In genomic region chr19:911197-912033, GRCh38 we compare ENCODE assay signal across 7 cellular contexts.
DNase-seq lines count a peak whose midpoint lies in the region; ATAC-seq and TF ChIP-seq lines count a peak whose summit lies in the region.
"Had no signal": no experiment of that assay in that cellular context is flagged by ENCODE, and none has a peak within 500 bp of the region (broad histone marks: within the 10 kb centered on the region; RNA-seq: fewer than 3 reads in every experiment).

No MANE protein-coding gene starts in this region.

- no peak for TF ChIP-seq CTCF in WI38 (IDR thresholded peaks at IDR 0.05; ENCODE audit: low read depth, low read length)

- no peak overlapping the region for H3K27ac ChIP-seq in BLaER1 treated with 17β-estradiol and CSF1 and Interleukin-3, amounts not matched to agents 10 nM and 100 nM

- H3K27me3 ChIP-seq in BLaER1 treated with 17β-estradiol and CSF1 and Interleukin-3, amounts not matched to agents 10 nM and 100 nM, result peaks cover 10 to 29% (median 22%) of the 10 kb centered on the region in 11 experiments

- H3K4me2 ChIP-seq in BLaER1 treated with 17β-estradiol and CSF1 and Interleukin-3, amounts not matched to agents 10 nM and 100 nM, result peak overlapping the region; percentile 15 to 98 (median 30); a peak in 13 of 22 replicates

- no peak overlapping the region for H3K9ac ChIP-seq in BLaER1 treated with 17β-estradiol and CSF1 and Interleukin-3, amounts not matched to agents 10 nM and 100 nM

- DNase-seq in nucleus accumbens (lab: John Stamatoyannopoulos, UW), result no peak
- no peak for DNase-seq in 8988T
- DNase-seq: DMS 273 treated with DMSO at 0.1 percent for 48 hours had no signal

- H4K20me1 ChIP-seq in BLaER1 treated with 17β-estradiol and CSF1 and Interleukin-3, amounts not matched to agents 10 nM and 100 nM, result peaks cover 17 to 54% (median 48%) of the 10 kb centered on the region in 11 experiments; a peak in 21 of 22 replicates

- no peak for ATAC-seq in HG02884 (IDR thresholded peaks at IDR 0.05; ENCODE audit: unreplicated experiment)

- peaks cover 46 to 62% (median 56%) of the 10 kb centered on the region in 10 experiments for H3K4me1 ChIP-seq in BLaER1 treated with 17β-estradiol and CSF1 and Interleukin-3, amounts not matched to agents 10 nM and 100 nM

- H3K4me3 ChIP-seq in BLaER1 treated with 17β-estradiol and CSF1 and Interleukin-3, amounts not matched to agents 10 nM and 100 nM, result peak overlapping the region in 3 of 10 experiments; percentile 36 to 51 (median 37); a peak in 6 of 20 replicates
- H3K4me3 ChIP-seq in WI38 (ENCODE audit: low read depth, low read length) (peak overlapping the region; percentile 17; the same call in 1 of the 2 replicates), iPS-18c (ENCODE audit: insufficient read depth, low read depth, low read length) (peak overlapping the region; percentile 24; the same call in 1 of the 2 replicates)

- H3K36me3 ChIP-seq in BLaER1 treated with 17β-estradiol and CSF1 and Interleukin-3, amounts not matched to agents 10 nM and 100 nM, result 0 out of 22 replicates have a peak, but pooled peaks cover 0 to 3% (median 0%) of the 10 kb centered on the region in 11 experiments

- no peaks in the 10 kb centered on the region for H3K9me3 ChIP-seq in BLaER1 treated with 17β-estradiol and CSF1 and Interleukin-3, amounts not matched to agents 10 nM and 100 nM (replicated peaks in 1 of 11)
- H3K9me3 ChIP-seq in iPS-18c (ENCODE audit: control insufficient read depth, insufficient read depth, low read length), result no peaks in the 10 kb centered on the region
